1 cellular context compared by ENCODE assay signal in genomic region chr12:121154793-121155375, GRCh38.
TF ChIP-seq lines count a peak whose summit lies in the region.

No MANE protein-coding gene starts in this region.

TF ChIP-seq in H1, 55 proteins besides CTCF, POLR2A, EP300 and RAD21:
- TF ChIP-seq TBP (IDR thresholded peaks at IDR 0.05; ENCODE audit: low read depth, low read length), result no peak
- TF ChIP-seq EZH2 (IDR thresholded peaks at IDR 0.05; ENCODE audit: low read depth, low read length, severe bottlenecking), result no peak
- TF ChIP-seq TAF1 (IDR thresholded peaks at IDR 0.05; ENCODE audit: low read depth, low read length), result no peak
- TF ChIP-seq BACH1 (IDR thresholded peaks at IDR 0.05; ENCODE audit: low read length), result no peak
- no peak for TF ChIP-seq BRCA1 (IDR thresholded peaks at IDR 0.05; ENCODE audit: low read depth, low read length)
- no peak for TF ChIP-seq GTF2F1 (IDR thresholded peaks at IDR 0.05; ENCODE audit: borderline replicate concordance, low read depth, low read length)
- TF ChIP-seq TEAD4 (IDR thresholded peaks at IDR 0.05; ENCODE audit: low read depth, low read length), result no peak
- no peak for TF ChIP-seq CEBPB (IDR thresholded peaks at IDR 0.05; ENCODE audit: low read depth, low read length)
- no peak for TF ChIP-seq CHD7 (IDR thresholded peaks at IDR 0.05; ENCODE audit: insufficient replicate concordance, low read length)
- TF ChIP-seq SIX5 (IDR thresholded peaks at IDR 0.05; ENCODE audit: low read depth, low read length), result no peak
- TF ChIP-seq SAP30 (IDR thresholded peaks at IDR 0.05; ENCODE audit: insufficient read depth, insufficient replicate concordance, low read length), result no peak
- TF ChIP-seq KDM1A (IDR thresholded peaks at IDR 0.05; ENCODE audit: borderline replicate concordance, low read length), result no peak
- TF ChIP-seq POU5F1 (IDR thresholded peaks at IDR 0.05; ENCODE audit: low read depth, low read length), result no peak
